Comparison of ENCODE assay signal across 1 cellular context in genomic region chr6:158231551-158232444, GRCh38.
TF ChIP-seq lines count a peak whose summit lies in the region.

No MANE protein-coding gene starts in this region.

TF ChIP-seq in HepG2, 621 proteins besides CTCF, POLR2A, EP300 and RAD21 (continued from another document and continues in another):
- no peak for TF ChIP-seq HNF1A (IDR thresholded peaks at IDR 0.05; ENCODE audit: low read depth)
- no peak for TF ChIP-seq HNF1A (CRISPR knock-in tag; IDR thresholded peaks at IDR 0.05; ENCODE audit: borderline replicate concordance)
- no peak for TF ChIP-seq ATF7 (IDR thresholded peaks at IDR 0.05)
- TF ChIP-seq ATF7 (CRISPR knock-in tag; IDR thresholded peaks at IDR 0.05), result no peak
- TF ChIP-seq CREB1 (IDR thresholded peaks at IDR 0.05), result no peak
- no peak for TF ChIP-seq CREB1 (CRISPR knock-in tag; IDR thresholded peaks at IDR 0.05)
- TF ChIP-seq HMG20B (CRISPR knock-in tag; conservative IDR thresholded peaks at IDR 0.05), result no peak
- no peak; the same call in 1 of the 2 replicates for TF ChIP-seq HOXA9 (CRISPR knock-in tag; IDR thresholded peaks at IDR 0.05; ENCODE audit: borderline replicate concordance)
- TF ChIP-seq E2F2 (CRISPR knock-in tag; IDR thresholded peaks at IDR 0.05; ENCODE audit: borderline replicate concordance), result no peak
- TF ChIP-seq ZNF770 (CRISPR knock-in tag; IDR thresholded peaks at IDR 0.05), result no peak
- TF ChIP-seq RNF2 (conservative IDR thresholded peaks at IDR 0.05; ENCODE audit: low read depth), result peak; percentile 55; the same call in 1 of the 2 replicates
- TF ChIP-seq RXRA (CRISPR knock-in tag; IDR thresholded peaks at IDR 0.05), result peak; percentile 44; the same call in 1 of the 2 replicates
- no peak for TF ChIP-seq ZBTB10 (CRISPR knock-in tag; IDR thresholded peaks at IDR 0.05; ENCODE audit: borderline replicate concordance)
- no peak for TF ChIP-seq DZIP1 (CRISPR knock-in tag; IDR thresholded peaks at IDR 0.05)
- TF ChIP-seq DR1 (CRISPR knock-in tag; IDR thresholded peaks at IDR 0.05), result no peak
- peak; percentile 45; the same call in 1 of the 2 replicates for TF ChIP-seq NR2C2 (CRISPR knock-in tag; IDR thresholded peaks at IDR 0.05; ENCODE audit: borderline replicate concordance)
- TF ChIP-seq KLF12 (CRISPR knock-in tag; IDR thresholded peaks at IDR 0.05; ENCODE audit: borderline replicate concordance), result no peak; the same call in 1 of the 2 replicates
- no peak for TF ChIP-seq ZC3H4 (CRISPR knock-in tag; IDR thresholded peaks at IDR 0.05; ENCODE audit: borderline replicate concordance)
- TF ChIP-seq NAIF1 (CRISPR knock-in tag; IDR thresholded peaks at IDR 0.05; ENCODE audit: borderline replicate concordance), result no peak
- TF ChIP-seq NR2F1 (CRISPR knock-in tag; IDR thresholded peaks at IDR 0.05), result no peak
- TF ChIP-seq GMEB1 (CRISPR knock-in tag; IDR thresholded peaks at IDR 0.05; ENCODE audit: borderline replicate concordance), result peak; percentile 69; the same call in 1 of the 2 replicates
- TF ChIP-seq ZBTB37 (CRISPR knock-in tag; IDR thresholded peaks at IDR 0.05), result no peak
- TF ChIP-seq SOX6 (IDR thresholded peaks at IDR 0.05), result no peak
- TF ChIP-seq SOX6 (CRISPR knock-in tag; IDR thresholded peaks at IDR 0.05), result peak; percentile 44
- no peak for TF ChIP-seq HNF4G (IDR thresholded peaks at IDR 0.05; ENCODE audit: borderline replicate concordance, low read depth, low read length)
- TF ChIP-seq HNF4G (CRISPR knock-in tag; IDR thresholded peaks at IDR 0.05; ENCODE audit: borderline replicate concordance, low read depth), result no peak
- peak; percentile 78; the same call in 1 of the 2 replicates for TF ChIP-seq ZNF280B (CRISPR knock-in tag; IDR thresholded peaks at IDR 0.05; ENCODE audit: borderline replicate concordance)
- 0 out of 2 replicates have a peak, but pooled peaks have one; percentile 13 for TF ChIP-seq HDAC2 (CRISPR knock-in tag; IDR thresholded peaks at IDR 0.05)
- no peak for TF ChIP-seq ZKSCAN1 (IDR thresholded peaks at IDR 0.05; ENCODE audit: low read length)
- no peak for TF ChIP-seq BRF2 (CRISPR knock-in tag; IDR thresholded peaks at IDR 0.05)
- no peak for TF ChIP-seq SOX5 (CRISPR knock-in tag; IDR thresholded peaks at IDR 0.05; ENCODE audit: borderline replicate concordance)
- no peak for TF ChIP-seq RARG (CRISPR knock-in tag; IDR thresholded peaks at IDR 0.05; ENCODE audit: low read depth)
- peak; percentile 66 for TF ChIP-seq ELF3 (CRISPR knock-in tag; IDR thresholded peaks at IDR 0.05)
- no peak for TF ChIP-seq ARNT (IDR thresholded peaks at IDR 0.05)
- no peak for TF ChIP-seq ZSCAN22 (CRISPR knock-in tag; IDR thresholded peaks at IDR 0.05)
- no peak for TF ChIP-seq ZNF768 (CRISPR knock-in tag; IDR thresholded peaks at IDR 0.05)
- no peak for TF ChIP-seq GZF1 (CRISPR knock-in tag; IDR thresholded peaks at IDR 0.05)
- TF ChIP-seq SMAD3 (CRISPR knock-in tag; IDR thresholded peaks at IDR 0.05), result no peak
- peak; percentile 79 for TF ChIP-seq ZMYM4 (CRISPR knock-in tag; IDR thresholded peaks at IDR 0.05)
- peak; percentile 82; the same call in 1 of the 2 replicates for TF ChIP-seq ZNF563 (CRISPR knock-in tag; IDR thresholded peaks at IDR 0.05)
- no peak for TF ChIP-seq SNAPC5 (CRISPR knock-in tag; IDR thresholded peaks at IDR 0.05; ENCODE audit: borderline replicate concordance)
- no peak for TF ChIP-seq ZNF235 (CRISPR knock-in tag; IDR thresholded peaks at IDR 0.05; ENCODE audit: borderline replicate concordance)
- peak; percentile 90 for TF ChIP-seq GABPB1 (CRISPR knock-in tag; IDR thresholded peaks at IDR 0.05)
- no peak for TF ChIP-seq SYNCRIP (IDR thresholded peaks at IDR 0.05; ENCODE audit: insufficient read depth, low read depth, low read length)
